ENCODE assay signal across 10 cellular contexts in genomic region chr1:208189716-208190115, GRCh38.
"Had no signal": no experiment of that assay in that cellular context is flagged by ENCODE, and none has a peak within 500 bp of the region (broad histone marks: within the 10 kb centered on the region; RNA-seq: fewer than 3 reads in every experiment).

No MANE protein-coding gene starts in this region.

- H3K27me3 ChIP-seq: gastroesophageal sphincter, right atrium auricular region, tibial nerve had no signal

- H3K9me3 ChIP-seq: gastroesophageal sphincter, right atrium auricular region, tibial nerve had no signal

- H3K4me1 ChIP-seq: tibial nerve had no signal

- H3K27ac ChIP-seq: epithelial cell of prostate, gastroesophageal sphincter, right atrium auricular region, tibial nerve had no signal

- ATAC-seq: effector memory CD8-positive, alpha-beta T cell; gastroesophageal sphincter had no signal

- H3K36me3 ChIP-seq: right atrium auricular region, tibial nerve had no signal

- H3K4me3 ChIP-seq: gastroesophageal sphincter, right atrium auricular region, tibial nerve had no signal

- DNase-seq: activated CD4-positive, alpha-beta T cell treated with anti-CD3 and anti-CD28 coated beads for 48 hours; activated CD8-positive, alpha-beta memory T cell treated with anti-CD3 and anti-CD28 coated beads for 24 hours; activated naive CD4-positive, alpha-beta T cell treated with Interleukin-2 at 50 U/mL for 16 hours; effector memory CD8-positive, alpha-beta T cell; small intestine; T-helper 1 cell had no signal
